ENCODE assay signal across 12 cellular contexts in genomic region chr6:47630587-47630986, GRCh38.
"Had no signal": no experiment of that assay in that cellular context is flagged by ENCODE, and none has a peak within 500 bp of the region (broad histone marks: within the 10 kb centered on the region; RNA-seq: fewer than 3 reads in every experiment).

No MANE protein-coding gene starts in this region.

- FAIRE-seq: colon had no signal

- H3K27ac ChIP-seq: brain microvascular endothelial cell, cardiac muscle cell had no signal

- DNase-seq: activated B cell treated with CpG ODN at 0.5 μM for 24 hours; activated CD4-positive, alpha-beta T cell treated with anti-CD3 and anti-CD28 coated beads for 1 hour; activated CD8-positive, alpha-beta memory T cell treated with anti-CD3 and anti-CD28 coated beads, Interleukin-2, amount 10 ng/mL, durations not matched to agents 7 days and 5 days; activated effector memory CD4-positive, alpha-beta T cell treated with Interleukin-2 at 50 U/mL for 16 hours; activated naive CD4-positive, alpha-beta T cell; activated naive CD8-positive, alpha-beta T cell treated with anti-CD3 and anti-CD28 coated beads, Interleukin-2, amount 50 U/mL, for 24 hours; SIG-M5; T-helper 17 cell; T-helper 9 cell had no signal

- H3K27me3 ChIP-seq: brain microvascular endothelial cell, cardiac muscle cell had no signal

- H3K4me3 ChIP-seq: cardiac muscle cell had no signal

- H3K36me3 ChIP-seq: brain microvascular endothelial cell, cardiac muscle cell had no signal
